ENCODE assay signal across 20 cellular contexts in genomic region chr3:79887203-79887602, GRCh38.
DNase-seq lines count a peak whose midpoint lies in the region; ATAC-seq, FAIRE-seq and TF ChIP-seq lines count a peak whose summit lies in the region.
"Had no signal": no experiment of that assay in that cellular context is flagged by ENCODE, and none has a peak within 500 bp of the region (broad histone marks: within the 10 kb centered on the region; RNA-seq: fewer than 3 reads in every experiment).

No MANE protein-coding gene starts in this region.

- H2AFZ ChIP-seq in H1 (ENCODE audit: low read length), result 0 out of 2 replicates have a peak overlapping the region, but pooled peaks have one; percentile 59
- H2AFZ ChIP-seq in mammary epithelial cell (ENCODE audit: low read depth, low read length), result no peak overlapping the region
- H2AFZ ChIP-seq: GM23248 had no signal

- no peak overlapping the region for H3K23ac ChIP-seq in H1 (ENCODE audit: insufficient read length)

- no peak for TF ChIP-seq RAD21 in H1 (IDR thresholded peaks at IDR 0.05 in 1 of 2, conservative IDR thresholded peaks at IDR 0.05 in 1 of 2; ENCODE audit: low read depth in 2 of 2, low read length in 2 of 2)

- H3K9ac ChIP-seq in H1 (replicated peaks in 1 of 4; ENCODE audit: extremely low read depth in 1 of 4, low read depth in 3 of 4, low read length in 3 of 4) (no peak overlapping the region), mammary epithelial cell (ENCODE audit: insufficient read depth, low read length) (no peak overlapping the region)
- H3K9ac ChIP-seq: GM23248 had no signal

- dilution Hi-C loops in mammary epithelial cell (cut with HindIII; ENCODE audit: low sequenced_read_pairs), result no loop called here

- no peak overlapping the region for H2BK5ac ChIP-seq in H1 (ENCODE audit: low read depth, low read length)

- WGBS in H1 (ENCODE audit: extremely low coverage in 1 of 2, insufficient coverage in 1 of 2, insufficient read length in 1 of 2, insufficient replicate concordance in 2 of 2, low coverage in 1 of 2, low lambda C conversion rate in 2 of 2, missing lambda C conversion rate in 1 of 2), 2 experiments, result 97% methylated on average over 2 of the region's 2 CpGs; no CpG with 5 or more reads in 1 of the 2 experiments
- WGBS in mammary epithelial cell (ENCODE audit: low coverage, missing lambda C conversion rate), result 68% methylated on average over 2 of the region's 2 CpGs

- BruUV-seq in mammary epithelial cell (replicated peaks; lab: Mats Ljungman, UMichigan), result no TSS peak

- FAIRE-seq in H1 (lab: Jason Lieb, UNC), result no peak
- FAIRE-seq: GM12878, GM19239 had no signal

- no peak overlapping the region for H2BK120ac ChIP-seq in H1 (replicated peaks; ENCODE audit: low read depth, low read length)

- H3K56ac ChIP-seq in H1 (replicated peaks; ENCODE audit: insufficient read length, low read depth, low read length), result no peak overlapping the region

- H3K36me3 ChIP-seq in H1 (ENCODE audit: control insufficient read depth in 2 of 4, insufficient read depth in 4 of 4, low read length in 3 of 4) (no peaks in the 10 kb centered on the region), mammary epithelial cell (ENCODE audit: insufficient read depth, low read length) (no peaks in the 10 kb centered on the region)

- H4K91ac ChIP-seq in H1 (replicated peaks; ENCODE audit: insufficient read length, low read length), result no peak overlapping the region

- CTCF ChIA-PET in H1 (lab: Charles Lee; ENCODE audit: partially characterized antibody) (interaction anchor here (0.9 kb wide), 1 partner anchor 10 kb away, joined by 3 read pairs; no protein-coding TSS in a partner anchor), mammary epithelial cell (lab: Charles Lee; ENCODE audit: low non-redundant PET) (no interaction called here)

- H3K27me3 ChIP-seq in H1 (replicated peaks in 1 of 4; ENCODE audit: control insufficient read depth in 3 of 4, extremely low read depth in 1 of 4, insufficient read depth in 3 of 4, low read length in 3 of 4) (no peaks in the 10 kb centered on the region), mammary epithelial cell (ENCODE audit: insufficient read depth, low read length) (no peaks in the 10 kb centered on the region)

- no peaks in the 10 kb centered on the region for H3K79me2 ChIP-seq in H1 (ENCODE audit: control insufficient read depth in 1 of 2, insufficient read depth in 2 of 2, low read length in 2 of 2)
- H3K79me2 ChIP-seq in mammary epithelial cell (ENCODE audit: insufficient read depth, low read length), result no peaks in the 10 kb centered on the region

- no peak overlapping the region for H2BK15ac ChIP-seq in H1 (ENCODE audit: low read length)

- TF ChIP-seq EP300 in H1 (IDR thresholded peaks at IDR 0.05; ENCODE audit: borderline replicate concordance in 1 of 2, low read depth in 2 of 2, low read length in 2 of 2), result no peak

- TF ChIP-seq CTCF in H1 (IDR thresholded peaks at IDR 0.05; ENCODE audit: control extremely low read depth in 1 of 3, insufficient read depth in 1 of 3, low read depth in 1 of 3, low read length in 3 of 3) (no peak), nephron (IDR thresholded peaks at IDR 0.05; ENCODE audit: unreplicated experiment in 3 of 3) (no peak), mammary epithelial cell (conservative IDR thresholded peaks at IDR 0.05 in 1 of 2, IDR thresholded peaks at IDR 0.05 in 1 of 2; ENCODE audit: extremely low read depth in 1 of 2, insufficient read depth in 1 of 2, low read depth in 1 of 2, low read length in 2 of 2) (no peak)

- H4K20me1 ChIP-seq in H1 (replicated peaks in 1 of 2; ENCODE audit: control insufficient read depth in 1 of 2, insufficient read depth in 2 of 2, low read length in 2 of 2) (no peaks in the 10 kb centered on the region), mammary epithelial cell (ENCODE audit: insufficient read depth, low read length) (peaks cover 2% of the 10 kb centered on the region)

- H2AK5ac ChIP-seq in H1 (ENCODE audit: low read depth, low read length), result no peak overlapping the region

- no peaks in the 10 kb centered on the region for H3K9me3 Mint-ChIP-seq in nephron
- H3K9me3 Mint-ChIP-seq: H9 had no signal

- TF ChIP-seq POLR2A in H1 (IDR thresholded peaks at IDR 0.05; ENCODE audit: control extremely low read depth in 1 of 2, low read depth in 2 of 2, low read length in 2 of 2), result no peak

- in situ Hi-C loops in mammary epithelial cell (cut with MboI; ENCODE audit: low sequenced_read_pairs in 2 of 2), result no loop called here

- peak overlapping the region in 2 of 3 experiments; percentile 34 to 52 for H3K27ac Mint-ChIP-seq in nephron
- H3K27ac Mint-ChIP-seq: CD4-positive, alpha-beta memory T cell; H9 had no signal

- H3K4me1 ChIP-seq in H1 (replicated peaks in 1 of 4; ENCODE audit: control insufficient read depth in 3 of 4, insufficient read depth in 4 of 4, low read length in 3 of 4) (no peaks in the 10 kb centered on the region), mammary epithelial cell (ENCODE audit: insufficient read depth, low read length) (no peaks in the 10 kb centered on the region)
- H3K4me1 ChIP-seq: Caco-2 had no signal

- H3K14ac ChIP-seq in H1 (ENCODE audit: insufficient read length), result no peak overlapping the region

- H3K27ac ChIP-seq in H1 (ENCODE audit: low read depth, low read length) (no peak overlapping the region), mammary epithelial cell (ENCODE audit: insufficient read depth, low read depth, low read length) (no peak overlapping the region)
- H3K27ac ChIP-seq: GM23248 had no signal

- no peaks in the 10 kb centered on the region for H3K23me2 ChIP-seq in H1 (ENCODE audit: low read depth, low read length)

- no peak overlapping the region for H3K4ac ChIP-seq in H1 (replicated peaks; ENCODE audit: insufficient read length, low read depth, low read length)

- H2BK20ac ChIP-seq in H1 (ENCODE audit: low read length), result no peak overlapping the region

- no peak overlapping the region for H2BK12ac ChIP-seq in H1 (ENCODE audit: low read depth, low read length)

- H3K27me3 Mint-ChIP-seq in nephron (ENCODE audit: low read depth), result no peaks in the 10 kb centered on the region
- H3K27me3 Mint-ChIP-seq: CD4-positive, alpha-beta memory T cell had no signal

- ATAC-seq in HG03457 (IDR thresholded peaks at IDR 0.05; ENCODE audit: unreplicated experiment), result no peak
- ATAC-seq: GM12878, HCT116 had no signal

- no peak overlapping the region for H4K8ac ChIP-seq in H1 (ENCODE audit: extremely low read depth, insufficient read depth, low read length)

- H3K4me3 ChIP-seq in H1 (ENCODE audit: extremely low read depth in 1 of 4, insufficient read depth in 2 of 4, low read depth in 3 of 4, low read length in 4 of 4) (no peak overlapping the region), mammary epithelial cell (replicated peaks in 1 of 3; ENCODE audit: insufficient read depth in 1 of 3, low read depth in 2 of 3, low read length in 3 of 3) (no peak overlapping the region)
- H3K4me3 ChIP-seq: GM12878, GM23248 had no signal

- no peak overlapping the region for H3K18ac ChIP-seq in H1 (ENCODE audit: extremely low read depth, low read length)

- no peaks in the 10 kb centered on the region for H3K79me1 ChIP-seq in H1 (ENCODE audit: low read depth, low read length)

- no peak overlapping the region for H4K5ac ChIP-seq in H1 (ENCODE audit: insufficient read length, low read depth, low read length)

- POLR2A ChIA-PET in H1 (lab: Charles Lee; ENCODE audit: partially characterized antibody), result no interaction called here

- H3K36me3 Mint-ChIP-seq in nephron (ENCODE audit: low read depth), result no peaks in the 10 kb centered on the region
- H3K36me3 Mint-ChIP-seq: CD4-positive, alpha-beta memory T cell had no signal

- H3K9me3 ChIP-seq in H1 (ENCODE audit: insufficient read depth in 2 of 2, low read depth in 1 of 2, low read length in 1 of 2) (no peaks in the 10 kb centered on the region), mammary epithelial cell (replicated peaks; ENCODE audit: insufficient read depth, low read length) (no peaks in the 10 kb centered on the region)
- H3K9me3 ChIP-seq: Caco-2 had no signal

- intact Hi-C loops in mammary epithelial cell (cut with micrococcal nuclease), result no loop called here

- H3K4me1 Mint-ChIP-seq in nephron, result peaks cover 24% of the 10 kb centered on the region
- H3K4me1 Mint-ChIP-seq: CD4-positive, alpha-beta memory T cell; H9 had no signal

- DNase-seq in NCI-H2227 (lab: John Stamatoyannopoulos, UW; ENCODE audit: unreplicated experiment), result peak; percentile 3
- no peak for DNase-seq in NCI-H2227 treated with DMSO at 0.1 percent for 48 hours (lab: John Stamatoyannopoulos, UW)
- DNase-seq in H1 (ENCODE audit: low read depth in 1 of 2, low spot score in 2 of 2), result no peak
- no peak for DNase-seq in mammary epithelial cell
- no peak for DNase-seq in NCI-H1930 (lab: John Stamatoyannopoulos, UW)
- DNase-seq: 8988T; C1 segment of cervical spinal cord; Caco-2; CD4-positive, alpha-beta memory T cell; DMS 273 treated with DMSO at 0.1 percent for 48 hours; DMS79; EL; GDM1; GM23248; H9 had no signal

- no peak overlapping the region for H3K4me3 Mint-ChIP-seq in nephron
- H3K4me3 Mint-ChIP-seq: CD4-positive, alpha-beta memory T cell; H9 had no signal

- H3K4me2 ChIP-seq in H1 (ENCODE audit: insufficient read depth in 1 of 2, low read depth in 2 of 2, low read length in 2 of 2), result no peak overlapping the region
- H3K4me2 ChIP-seq in mammary epithelial cell (ENCODE audit: insufficient read depth, low read depth, low read length), result no peak overlapping the region

TF ChIP-seq in H1, 55 proteins besides CTCF, POLR2A, EP300 and RAD21 (continues in another document):
- TF ChIP-seq KDM1A (IDR thresholded peaks at IDR 0.05; ENCODE audit: borderline replicate concordance, low read length) (no peak), E2F6 (IDR thresholded peaks at IDR 0.05) (no peak), SUZ12 (IDR thresholded peaks at IDR 0.05; ENCODE audit: low read length) (no peak), ZNF274 (IDR thresholded peaks at IDR 0.05; ENCODE audit: borderline replicate concordance, extremely low read depth, low read length) (no peak), CHD2 (IDR thresholded peaks at IDR 0.05; ENCODE audit: low read length) (no peak), RFX5 (IDR thresholded peaks at IDR 0.05; ENCODE audit: borderline replicate concordance, low read depth, low read length) (no peak), BRCA1 (IDR thresholded peaks at IDR 0.05; ENCODE audit: low read depth, low read length) (no peak), JUN (IDR thresholded peaks at IDR 0.05; ENCODE audit: low read depth, low read length) (no peak), SIRT6 (IDR thresholded peaks at IDR 0.05; ENCODE audit: low read length) (no peak), SP2 (IDR thresholded peaks at IDR 0.05; ENCODE audit: low read length) (no peak), CBX8 (IDR thresholded peaks at IDR 0.05; ENCODE audit: borderline replicate concordance, low read depth, low read length) (no peak)
